8 cellular contexts compared by ENCODE assay signal in the genomic region with DNA sequence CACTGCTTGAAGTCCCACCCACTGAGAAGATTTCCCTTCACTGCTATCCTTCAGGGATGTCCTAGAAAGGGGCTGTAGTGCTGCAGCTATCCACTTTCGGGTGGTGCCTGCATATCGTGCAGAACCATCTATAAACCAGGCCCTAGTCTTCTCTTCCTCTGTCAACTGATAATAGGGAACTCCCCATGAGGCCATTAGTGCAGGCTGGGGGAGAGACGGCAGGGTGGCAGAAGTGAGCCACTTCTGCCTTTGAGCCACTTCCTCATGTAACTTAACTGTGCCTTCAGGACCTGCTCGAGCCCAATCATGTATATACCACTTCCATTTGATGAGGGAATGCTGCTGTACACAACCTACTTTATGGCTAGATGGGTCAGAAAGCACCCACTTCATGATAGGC. TPM values are rescaled to one million over a fixed set of nuclear protein-coding genes. Genes with fewer than 3 reads are reported as not detected.
DNase-seq lines count a peak whose midpoint lies in the region; ATAC-seq and TF ChIP-seq lines count a peak whose summit lies in the region.
"Not testable (repeated sequence)": the region's sequence is repeated elsewhere in the genome, so short reads cannot be mapped to it uniquely, and the experiment has no call there.

No MANE protein-coding gene starts in this region.

- H3K36me3 Mint-ChIP-seq in dendritic cell treated with granulocyte-macrophage colony-stimulating factor and Interleukin-4, amounts not matched to agents 40 ng/mL and 50 ng/mL, for 4 days (ENCODE audit: low read depth): peaks cover 77% of the 10 kb centered on the region

- DNase-seq in sciatic nerve (ENCODE audit: low spot score): not testable (repeated sequence)

- H3K4me1 Mint-ChIP-seq in dendritic cell treated with granulocyte-macrophage colony-stimulating factor and Interleukin-4, amounts not matched to agents 40 ng/mL and 50 ng/mL, for 4 days (ENCODE audit: low read depth): peaks cover 59% of the 10 kb centered on the region

- intact Hi-C loops in dendritic cell treated with granulocyte-macrophage colony-stimulating factor and Interleukin-4, amounts not matched to agents 40 ng/mL and 50 ng/mL, for 4 days (cut with micrococcal nuclease): loop anchor here (5.0 kb wide), 1 partner anchor 59 kb away; no protein-coding TSS in a partner anchor
- intact Hi-C loops in sciatic nerve (cut with DNase I): not testable (repeated sequence)

- not testable (repeated sequence) for H4K20me1 ChIP-seq in OCI-LY1 (ENCODE audit: insufficient read depth, low read length)

- H3K79me2 ChIP-seq in OCI-LY1 (ENCODE audit: insufficient read depth, low read length): peaks cover 18% of the 10 kb centered on the region; the same call in 1 of the 2 replicates

- H3F3A ChIP-seq in OCI-LY1 (ENCODE audit: insufficient read depth, low read length): not testable (repeated sequence)

- H3K4me1 ChIP-seq in OCI-LY1 (ENCODE audit: insufficient read depth, low read length, severe bottlenecking): not testable (repeated sequence)

- not testable (repeated sequence) for H3K4me3 ChIP-seq in GM12875 (ENCODE audit: low read depth, low read length); OCI-LY1 (ENCODE audit: low read depth, low read length, poor library complexity, severe bottlenecking)

- H2AFZ ChIP-seq in OCI-LY1 (ENCODE audit: low read length): not testable (repeated sequence)

- H3K27ac Mint-ChIP-seq in dendritic cell treated with granulocyte-macrophage colony-stimulating factor and Interleukin-4, amounts not matched to agents 40 ng/mL and 50 ng/mL, for 4 days: peak overlapping the region; percentile 70

- not testable (repeated sequence) for H3K9me2 ChIP-seq in OCI-LY1 (ENCODE audit: low read depth, low read length)

- not testable (repeated sequence) for H3K27me3 Mint-ChIP-seq in dendritic cell treated with granulocyte-macrophage colony-stimulating factor and Interleukin-4, amounts not matched to agents 40 ng/mL and 50 ng/mL, for 4 days

- H3K9ac ChIP-seq in OCI-LY1 (ENCODE audit: low read length): not testable (repeated sequence)

- not testable (repeated sequence) for H3K9me3 ChIP-seq in OCI-LY1 (ENCODE audit: low read length)

- H3K36me3 ChIP-seq in OCI-LY1 (ENCODE audit: insufficient read depth, low read length): peaks cover 20% of the 10 kb centered on the region

- H3K4me3 Mint-ChIP-seq in dendritic cell treated with granulocyte-macrophage colony-stimulating factor and Interleukin-4, amounts not matched to agents 40 ng/mL and 50 ng/mL, for 4 days: peak overlapping the region; percentile 18

- H3K9me3 Mint-ChIP-seq in dendritic cell treated with granulocyte-macrophage colony-stimulating factor and Interleukin-4, amounts not matched to agents 40 ng/mL and 50 ng/mL, for 4 days: peaks cover 19% of the 10 kb centered on the region

- H3K4me2 ChIP-seq in OCI-LY1 (ENCODE audit: low read length): peak overlapping the region; percentile 31; the same call in 1 of the 2 replicates

- H3K27me3 ChIP-seq in OCI-LY1 (ENCODE audit: insufficient read depth, low read length): not testable (repeated sequence)

- ATAC-seq in GM19035 (IDR thresholded peaks at IDR 0.05; ENCODE audit: unreplicated experiment): peak; percentile 98
- ATAC-seq in GM21529 (IDR thresholded peaks at IDR 0.05; ENCODE audit: unreplicated experiment): peak; percentile 100
- ATAC-seq in HG02973 (IDR thresholded peaks at IDR 0.05; ENCODE audit: unreplicated experiment): peak; percentile 98
- peak; percentile 96 for ATAC-seq in HG03457 (IDR thresholded peaks at IDR 0.05; ENCODE audit: unreplicated experiment)
- peak; percentile 49 for ATAC-seq in sciatic nerve

- TF ChIP-seq CTCF in GM12875 (IDR thresholded peaks at IDR 0.05; ENCODE audit: borderline replicate concordance, insufficient read depth, low read depth, low read length): 0 out of 2 replicates have a peak, but pooled peaks have one; percentile 8
- TF ChIP-seq CTCF in OCI-LY1 (IDR thresholded peaks at IDR 0.05; ENCODE audit: low read length): peak; percentile 34; the same call in 1 of the 2 replicates

- peak overlapping the region; percentile 46 for H3K27ac ChIP-seq in OCI-LY1 (ENCODE audit: low read depth, low read length, poor library complexity, severe bottlenecking)

RNA-seq across cellular contexts. Expression of a gene that starts 17.4 kb away (rescaled TPM):
- total RNA-seq in sciatic nerve: 30.6 TPM

Comparison
In these comparisons a context has a peak if more than half of its experiments do, and no peak if none do; other contexts are left out.
1. ATAC-seq: peak in every context shown above with its lines; median percentile 100 in GM21529; 98 in GM19035; 98 in HG02973; 96 in HG03457; 49 in sciatic nerve.